ENCODE assay signal across 16 cellular contexts in genomic region chr3:149058602-149059001, GRCh38.
A peak's percentile ranks its signal among the peaks of the same experiment; 100 is the strongest.
DNase-seq lines count a peak whose midpoint lies in the region; ATAC-seq and TF ChIP-seq lines count a peak whose summit lies in the region.
"Had no signal": no experiment of that assay in that cellular context is flagged by ENCODE, and none has a peak within 500 bp of the region (broad histone marks: within the 10 kb centered on the region; RNA-seq: fewer than 3 reads in every experiment).

No MANE protein-coding gene starts in this region.

- ATAC-seq in GM19467 (IDR thresholded peaks at IDR 0.05; ENCODE audit: unreplicated experiment) (peak; percentile 54), HG02642 (IDR thresholded peaks at IDR 0.05; ENCODE audit: poor library complexity, unreplicated experiment) (peak; percentile 68), HG03432 (IDR thresholded peaks at IDR 0.05; ENCODE audit: unreplicated experiment) (peak; percentile 89), GM18861 (IDR thresholded peaks at IDR 0.05; ENCODE audit: unreplicated experiment) (no peak), GM18505 (IDR thresholded peaks at IDR 0.05; ENCODE audit: unreplicated experiment) (no peak)

- in situ Hi-C loops in GM13976 (cut with MboI; ENCODE audit: low sequenced_read_pairs, unreplicated experiment), result no loop called here

- no peak for TF ChIP-seq POLR2A in GM18505 (IDR thresholded peaks at IDR 0.05; ENCODE audit: borderline replicate concordance, extremely low read depth, insufficient read depth, insufficient read length)

- no peak for TF ChIP-seq CTCF in GM13976 (IDR thresholded peaks at IDR 0.05; ENCODE audit: borderline replicate concordance, control extremely low read depth, extremely low read depth, insufficient read depth, missing control alignments)

- peak; percentile 29 for DNase-seq in GM13976 (ENCODE audit: low spot score)
- no peak for DNase-seq in NCI-H187 (lab: John Stamatoyannopoulos, UW)
- DNase-seq in activated CD4-positive, alpha-beta T cell treated with anti-CD3 and anti-CD28 coated beads for 4 hours, result no peak
- DNase-seq: activated naive CD4-positive, alpha-beta T cell treated with anti-CD3 and anti-CD28 coated beads for 36 hours; CD4-positive, alpha-beta memory T cell; head of caudate nucleus; kidney; MV-4-11; NCI-H82; RPMI8226; stimulated activated CD4-positive, alpha-beta T cell treated with anti-CD3 and anti-CD28 coated beads, Interleukin-1b, Interleukin-23, amount 100 ng/mL, for 48 hours had no signal

Comparison
In these comparisons a context has a peak if more than half of its experiments do, and no peak if none do; other contexts are left out.
1. ATAC-seq: peak in GM19467 (single experiment), HG02642 (single experiment) and HG03432 (single experiment); none in GM18861 (single experiment) and GM18505 (single experiment).